In genomic region chr7:41013117-41013516, GRCh38 we compare ENCODE assay signal across 21 cellular contexts.
DNase-seq lines count a peak whose midpoint lies in the region; ATAC-seq, FAIRE-seq and TF ChIP-seq lines count a peak whose summit lies in the region.
"Had no signal": no experiment of that assay in that cellular context is flagged by ENCODE, and none has a peak within 500 bp of the region (broad histone marks: within the 10 kb centered on the region; RNA-seq: fewer than 3 reads in every experiment).

No MANE protein-coding gene starts in this region.

- H4K20me1 ChIP-seq in OCI-LY3 (ENCODE audit: insufficient read depth, low read length) (no peaks in the 10 kb centered on the region), GM12878 (ENCODE audit: control insufficient read depth, insufficient read depth) (no peaks in the 10 kb centered on the region)

- in situ Hi-C loops in GM12878 (cut with MboI): no loop called here

- TF ChIP-seq CTCF in OCI-LY3 (IDR thresholded peaks at IDR 0.05; ENCODE audit: low read depth, low read length) (no peak), GM12878 (IDR thresholded peaks at IDR 0.05 in 2 of 3, conservative IDR thresholded peaks at IDR 0.05 in 1 of 3; ENCODE audit: control insufficient read depth in 2 of 3, extremely low read depth in 1 of 3, insufficient read depth in 1 of 3, low read depth in 3 of 3, low read length in 3 of 3) (no peak), suprapubic skin (IDR thresholded peaks at IDR 0.05) (no peak), left ventricle myocardium inferior (IDR thresholded peaks at IDR 0.05; ENCODE audit: borderline replicate concordance) (no peak)

- no peak overlapping the region for H2AFZ ChIP-seq in OCI-LY3 (ENCODE audit: low read depth, low read length)
- H2AFZ ChIP-seq in GM12878 (ENCODE audit: control insufficient read depth, low read depth, low read length): no peak overlapping the region

- TF ChIP-seq EP300 in GM12878 (IDR thresholded peaks at IDR 0.05; ENCODE audit: borderline replicate concordance in 1 of 2, control insufficient read depth in 1 of 2, low read depth in 2 of 2, low read length in 2 of 2): no peak
- TF ChIP-seq EP300 in suprapubic skin (IDR thresholded peaks at IDR 0.05): no peak

- WGBS in GM12878 (ENCODE audit: insufficient coverage, insufficient replicate concordance, low lambda C conversion rate, missing lambda C conversion rate): 2% methylated on average over 5 of the region's 5 CpGs
- WGBS in suprapubic skin: 93% methylated on average over 5 of the region's 5 CpGs

- CTCF ChIA-PET in GM12878 (lab: Yijun Ruan, JAX): interaction anchor here (0.6 kb wide), 1 partner anchor 323 kb away, joined by 3 read pairs; no protein-coding TSS in a partner anchor

- H3K27me3 ChIP-seq in OCI-LY3 (ENCODE audit: low read depth, low read length) (no peaks in the 10 kb centered on the region), GM12878 (replicated peaks in 1 of 2; ENCODE audit: control insufficient read depth in 2 of 2, insufficient read depth in 2 of 2, low read length in 1 of 2) (no peaks in the 10 kb centered on the region), suprapubic skin (no peaks in the 10 kb centered on the region), left ventricle myocardium inferior (ENCODE audit: low read depth) (no peaks in the 10 kb centered on the region)

- RAD21 ChIA-PET in GM12878 (lab: Charles Lee; ENCODE audit: unreplicated experiment): interaction anchor here (0.8 kb wide), 1 partner anchor 692 kb away, joined by 3 read pairs; no protein-coding TSS in a partner anchor

- POLR2A ChIA-PET in GM12878 (lab: Charles Lee): no interaction called here

- H3K27ac ChIP-seq in OCI-LY3 (ENCODE audit: low read length) (no peak overlapping the region), GM12878 (ENCODE audit: control insufficient read depth, insufficient read depth) (no peak overlapping the region), suprapubic skin (no peak overlapping the region), left ventricle myocardium inferior (replicated peaks) (no peak overlapping the region)
- H3K27ac ChIP-seq: KMS-11 had no signal

- intact Hi-C loops in GM12878 (cut with micrococcal nuclease; ENCODE audit: unreplicated experiment): no loop called here
- intact Hi-C loops in left ventricle myocardium inferior (cut with micrococcal nuclease): no loop called here

- H3K36me3 ChIP-seq in OCI-LY3 (replicated peaks; ENCODE audit: low read depth, low read length) (no peaks in the 10 kb centered on the region), GM12878 (ENCODE audit: control insufficient read depth in 2 of 2, insufficient read depth in 2 of 2, low read length in 1 of 2) (no peaks in the 10 kb centered on the region), suprapubic skin (no peaks in the 10 kb centered on the region), left ventricle myocardium inferior (no peaks in the 10 kb centered on the region)
- H3K36me3 ChIP-seq: BE2C had no signal

- H3K9ac ChIP-seq in OCI-LY3 (ENCODE audit: low read length): no peak overlapping the region
- H3K9ac ChIP-seq in GM12878 (ENCODE audit: control insufficient read depth, insufficient read depth, low read length): no peak overlapping the region
- H3K9ac ChIP-seq: KMS-11 had no signal

- H3K4me2 ChIP-seq in OCI-LY3 (ENCODE audit: low read length): 0 out of 2 replicates have a peak overlapping the region, but pooled peaks have one; percentile 14
- H3K4me2 ChIP-seq in GM12878 (ENCODE audit: control insufficient read depth, insufficient read depth): no peak overlapping the region
- H3K4me2 ChIP-seq: KMS-11 had no signal

- DNase-seq in GM12892 (ENCODE audit: insufficient read length) (no peak), GM12878 (ENCODE audit: low read depth, low spot score) (no peak), suprapubic skin (ENCODE audit: low spot score in 2 of 2) (no peak), NCI-H226 (no peak), left ventricle myocardium inferior (no peak)
- DNase-seq: ACHN; BE2C; C1 segment of cervical spinal cord; Caco-2; CD4-positive, CD25-positive, alpha-beta regulatory T cell; CD8-positive, alpha-beta memory T cell; GDM1; GOT3; H7; HFFc6 had no signal

- ATAC-seq in GM12878: peak; percentile 41
- ATAC-seq in HG03442 (IDR thresholded peaks at IDR 0.05; ENCODE audit: unreplicated experiment): no peak
- ATAC-seq: HCT116 had no signal

- no peak overlapping the region for H3K4me3 ChIP-seq in OCI-LY3 (ENCODE audit: low read length)
- no peak overlapping the region for H3K4me3 ChIP-seq in GM12878
- no peak overlapping the region for H3K4me3 ChIP-seq in suprapubic skin
- H3K4me3 ChIP-seq in left ventricle myocardium inferior: no peak overlapping the region

- TF ChIP-seq RAD21 in GM12878 (IDR thresholded peaks at IDR 0.05; ENCODE audit: insufficient read depth, low read depth, low read length): no peak

- no peaks in the 10 kb centered on the region for H3K79me2 ChIP-seq in OCI-LY3 (ENCODE audit: low read length)
- no peaks in the 10 kb centered on the region for H3K79me2 ChIP-seq in GM12878 (ENCODE audit: control insufficient read depth, insufficient read depth, low read length)

- peak; percentile 30 for FAIRE-seq in GM12892 (lab: Jason Lieb, UNC)
- FAIRE-seq in GM12878 (lab: Jason Lieb, UNC): no peak
- FAIRE-seq: A204.1, D721Med had no signal

- BruUV-seq in GM12878 (replicated peaks; lab: Mats Ljungman, UMichigan): no TSS peak

- H3K9me3 ChIP-seq in OCI-LY3 (ENCODE audit: insufficient read depth, low read length) (no peaks in the 10 kb centered on the region), GM12878 (replicated peaks; ENCODE audit: control insufficient read depth, insufficient read depth, low read length) (no peaks in the 10 kb centered on the region; the same call in 2 of the 3 replicates), suprapubic skin (no peaks in the 10 kb centered on the region), left ventricle myocardium inferior (replicated peaks) (no peaks in the 10 kb centered on the region)
- H3K9me3 ChIP-seq: BE2C, Caco-2 had no signal

- SMC1A ChIA-PET in GM12878 (lab: Charles Lee; ENCODE audit: uncharacterized antibody, unreplicated experiment): no interaction called here

- H3K4me1 ChIP-seq in OCI-LY3 (ENCODE audit: low read length) (peaks cover 29% of the 10 kb centered on the region), GM12878 (ENCODE audit: control insufficient read depth, insufficient read depth, low read length) (no peaks in the 10 kb centered on the region), suprapubic skin (no peaks in the 10 kb centered on the region), left ventricle myocardium inferior (peaks cover 13% of the 10 kb centered on the region)
- H3K4me1 ChIP-seq: BE2C, Caco-2 had no signal

- TF ChIP-seq POLR2A in GM12892 (IDR thresholded peaks at IDR 0.05; ENCODE audit: low read depth, low read length): no peak
- TF ChIP-seq POLR2A in GM12878 (IDR thresholded peaks at IDR 0.05; ENCODE audit: low read depth, low read length): no peak
- no peak for TF ChIP-seq POLR2A in suprapubic skin (IDR thresholded peaks at IDR 0.05)

TF ChIP-seq in GM12878, 131 proteins besides CTCF, POLR2A, EP300 and RAD21:
- TF ChIP-seq RAD51 (IDR thresholded peaks at IDR 0.05) (no peak), NR2F1 (conservative IDR thresholded peaks at IDR 0.05) (no peak), JUND (IDR thresholded peaks at IDR 0.05; ENCODE audit: low read depth, low read length) (no peak), TARDBP (IDR thresholded peaks at IDR 0.05; ENCODE audit: borderline replicate concordance) (no peak), ZZZ3 (IDR thresholded peaks at IDR 0.05; ENCODE audit: control insufficient read depth, insufficient read length, low read depth) (no peak), RELB (IDR thresholded peaks at IDR 0.05; ENCODE audit: low read depth) (no peak), HCFC1 (IDR thresholded peaks at IDR 0.05; ENCODE audit: low read length) (no peak)
- TF ChIP-seq, protein P1, sequence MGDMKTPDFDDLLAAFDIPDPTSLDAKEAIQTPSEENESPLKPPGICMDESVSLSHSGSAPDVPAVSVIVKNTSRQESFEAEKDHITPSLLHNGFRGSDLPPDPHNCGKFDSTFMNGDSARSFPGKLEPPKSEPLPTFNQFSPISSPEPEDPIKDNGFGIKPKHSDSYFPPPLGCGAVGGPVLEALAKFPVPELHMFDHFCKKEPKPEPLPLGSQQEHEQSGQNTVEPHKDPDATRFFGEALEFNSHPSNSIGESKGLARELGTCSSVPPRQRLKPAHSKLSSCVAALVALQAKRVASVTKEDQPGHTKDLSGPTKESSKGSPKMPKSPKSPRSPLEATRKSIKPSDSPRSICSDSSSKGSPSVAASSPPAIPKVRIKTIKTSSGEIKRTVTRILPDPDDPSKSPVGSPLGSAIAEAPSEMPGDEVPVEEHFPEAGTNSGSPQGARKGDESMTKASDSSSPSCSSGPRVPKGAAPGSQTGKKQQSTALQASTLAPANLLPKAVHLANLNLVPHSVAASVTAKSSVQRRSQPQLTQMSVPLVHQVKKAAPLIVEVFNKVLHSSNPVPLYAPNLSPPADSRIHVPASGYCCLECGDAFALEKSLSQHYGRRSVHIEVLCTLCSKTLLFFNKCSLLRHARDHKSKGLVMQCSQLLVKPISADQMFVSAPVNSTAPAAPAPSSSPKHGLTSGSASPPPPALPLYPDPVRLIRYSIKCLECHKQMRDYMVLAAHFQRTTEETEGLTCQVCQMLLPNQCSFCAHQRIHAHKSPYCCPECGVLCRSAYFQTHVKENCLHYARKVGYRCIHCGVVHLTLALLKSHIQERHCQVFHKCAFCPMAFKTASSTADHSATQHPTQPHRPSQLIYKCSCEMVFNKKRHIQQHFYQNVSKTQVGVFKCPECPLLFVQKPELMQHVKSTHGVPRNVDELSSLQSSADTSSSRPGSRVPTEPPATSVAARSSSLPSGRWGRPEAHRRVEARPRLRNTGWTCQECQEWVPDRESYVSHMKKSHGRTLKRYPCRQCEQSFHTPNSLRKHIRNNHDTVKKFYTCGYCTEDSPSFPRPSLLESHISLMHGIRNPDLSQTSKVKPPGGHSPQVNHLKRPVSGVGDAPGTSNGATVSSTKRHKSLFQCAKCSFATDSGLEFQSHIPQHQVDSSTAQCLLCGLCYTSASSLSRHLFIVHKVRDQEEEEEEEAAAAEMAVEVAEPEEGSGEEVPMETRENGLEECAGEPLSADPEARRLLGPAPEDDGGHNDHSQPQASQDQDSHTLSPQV (IDR thresholded peaks at IDR 0.05): no peak
TF ChIP-seq in GM12878: peak in this region for 0.
